Comparison of ENCODE assay signal across 29 cellular contexts in the genomic region with DNA sequence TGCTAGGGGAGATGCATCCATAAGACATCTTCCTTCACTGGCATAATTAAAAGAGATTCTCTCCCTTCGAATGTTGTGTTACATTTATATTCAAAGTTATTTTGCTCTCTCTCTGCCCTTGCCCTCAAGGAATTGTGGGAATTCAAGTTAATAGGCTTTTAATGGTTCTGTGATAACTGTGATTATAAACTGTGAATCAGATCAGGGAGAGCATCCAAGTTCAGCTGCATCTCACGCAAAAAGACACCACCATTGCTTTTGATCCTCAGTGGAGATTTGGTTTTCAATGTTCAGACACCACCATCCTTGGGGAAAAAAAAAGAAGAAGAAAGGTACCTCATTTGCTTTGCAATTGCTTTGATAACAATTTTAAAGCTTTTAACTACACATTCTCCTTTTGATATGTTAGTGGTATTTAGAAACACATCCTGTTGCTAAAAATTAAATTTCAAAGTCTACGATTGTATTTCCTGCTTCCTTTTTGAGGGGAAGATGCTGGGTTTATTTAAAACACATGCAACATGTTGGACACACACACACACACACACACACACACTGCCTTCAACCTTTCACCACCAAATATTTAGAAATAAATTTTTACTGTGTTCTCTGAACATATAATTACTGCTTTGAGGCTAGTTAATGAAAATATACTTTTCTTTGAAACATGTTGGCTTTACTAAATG. TPM values are rescaled to one million over a fixed set of nuclear protein-coding genes. Genes with fewer than 3 reads are reported as not detected.
DNase-seq lines count a peak whose midpoint lies in the region; ATAC-seq and TF ChIP-seq lines count a peak whose summit lies in the region.
"Had no signal": no experiment of that assay in that cellular context is flagged by ENCODE, and none has a peak within 500 bp of the region (broad histone marks: within the 10 kb centered on the region; RNA-seq: fewer than 3 reads in every experiment).

No MANE protein-coding gene starts in this region.

- peaks cover 23 to 43% (median 36%) of the 10 kb centered on the region in 10 experiments for H3K4me1 ChIP-seq in BLaER1 treated with 17β-estradiol and CSF1 and Interleukin-3, amounts not matched to agents 10 nM and 100 nM
- H3K4me1 ChIP-seq: gastrocnemius medialis, tibial artery had no signal

- H3K9ac ChIP-seq in BLaER1 treated with 17β-estradiol and CSF1 and Interleukin-3, amounts not matched to agents 10 nM and 100 nM: 0 out of 22 replicates have a peak overlapping the region, but pooled peaks of 1 of the 11 experiments have one; percentile 29

- ATAC-seq in left ventricle myocardium superior: no peak
- ATAC-seq: gastrocnemius medialis had no signal

- H3K4me3 ChIP-seq in BLaER1 treated with 17β-estradiol and CSF1 and Interleukin-3, amounts not matched to agents 10 nM and 100 nM: no peak overlapping the region; a peak in 2 of 20 replicates
- H3K4me3 ChIP-seq in fibroblast of the aortic adventitia (ENCODE audit: low read depth, low read length): no peak overlapping the region
- H3K4me3 ChIP-seq: gastrocnemius medialis, MG63, SJCRH30, tibial artery had no signal

- H3K27ac ChIP-seq in BLaER1 treated with 17β-estradiol and CSF1 and Interleukin-3, amounts not matched to agents 10 nM and 100 nM: peak overlapping the region in 2 of 11 experiments; percentile 1 to 23; a peak in 3 of 22 replicates
- H3K27ac ChIP-seq: gastrocnemius medialis, SJCRH30, tibial artery had no signal

- peaks cover 0 to 11% (median 0%) of the 10 kb centered on the region in 11 experiments; a peak in 2 of 22 replicates for H3K27me3 ChIP-seq in BLaER1 treated with 17β-estradiol and CSF1 and Interleukin-3, amounts not matched to agents 10 nM and 100 nM
- H3K27me3 ChIP-seq: MG63, SJCRH30 had no signal

- intact Hi-C loops in left ventricle myocardium superior (cut with micrococcal nuclease): no loop called here

- no peaks in the 10 kb centered on the region for H3K36me3 ChIP-seq in BLaER1 treated with 17β-estradiol and CSF1 and Interleukin-3, amounts not matched to agents 10 nM and 100 nM
- H3K36me3 ChIP-seq: gastrocnemius medialis, MG63, SJCRH30, tibial artery had no signal

- peak overlapping the region; percentile 43 to 86 (median 79); a peak in 21 of 22 replicates for H3K4me2 ChIP-seq in BLaER1 treated with 17β-estradiol and CSF1 and Interleukin-3, amounts not matched to agents 10 nM and 100 nM

- no peaks in the 10 kb centered on the region for H3K9me3 ChIP-seq in BLaER1 treated with 17β-estradiol and CSF1 and Interleukin-3, amounts not matched to agents 10 nM and 100 nM (replicated peaks in 1 of 11)
- H3K9me3 ChIP-seq: gastrocnemius medialis, SJCRH30, tibial artery had no signal

- peak; percentile 60 for DNase-seq in AG08395 (ENCODE audit: low spot score)
- DNase-seq in M059J (ENCODE audit: low read depth): peak; percentile 75
- DNase-seq in fibroblast of the aortic adventitia (ENCODE audit: low read depth): peak; percentile 44
- no peak for DNase-seq in left ventricle myocardium superior
- no peak for DNase-seq in iPS-NIHi11 (ENCODE audit: low spot score)
- DNase-seq in NCI-H1105 treated with DMSO at 0.1 percent for 48 hours (lab: John Stamatoyannopoulos, UW): no peak
- DNase-seq: activated CD4-positive, CD25-positive, alpha-beta regulatory T cell; activated naive CD4-positive, alpha-beta T cell treated with anti-CD3 and anti-CD28 coated beads, Interleukin-2, amount 10 ng/mL, durations not matched to agents 7 days and 5 days; CD4-positive, alpha-beta T cell; effector CD8-positive, alpha-beta T cell; gastrocnemius medialis; H9; immature natural killer cell; naive B cell; NCI-H1417 treated with DMSO at 0.1 percent for 48 hours; NCI-H2081 treated with DMSO at 0.1 percent for 48 hours; NCI-H774; occipital lobe; SJCRH30; stimulated activated CD8-positive, alpha-beta memory T cell treated with anti-CD3 and anti-CD28 coated beads, Interleukin-4, amount 100 ng/mL, for 48 hours; T-helper 1 cell; tibial artery had no signal

- no peak for TF ChIP-seq CTCF in fibroblast of the aortic adventitia (IDR thresholded peaks at IDR 0.05; ENCODE audit: insufficient read depth, low read length)

- no peaks in the 10 kb centered on the region for H4K20me1 ChIP-seq in BLaER1 treated with 17β-estradiol and CSF1 and Interleukin-3, amounts not matched to agents 10 nM and 100 nM

RNA-seq across cellular contexts. Expression of a gene that starts 9.4 kb away (rescaled TPM):
- 0.10 TPM in 1 of 2 replicates, not detected in the other for total RNA-seq in M059J (2014; rRNA removed; shearing (Covaris generic))
- total RNA-seq in fibroblast of the aortic adventitia (ENCODE audit: low replicate concordance) (2.1 TPM in 1 of 2 replicates, not detected in the other), left ventricle myocardium superior (not detected)
- total RNA-seq: bronchial epithelial cell; CD4-positive, alpha-beta T cell; epithelial cell of proximal tubule; gastrocnemius medialis; H9; occipital lobe; renal cortical epithelial cell; RPMI7951; SJCRH30; skeletal muscle tissue had no signal

RNA-seq across cellular contexts. Expression of a gene that starts 27.1 kb away (rescaled TPM):
- total RNA-seq in M059J (2014; rRNA removed; shearing (Covaris generic)): 19.8 and 30.2 TPM in 2 replicates
- total RNA-seq in fibroblast of the aortic adventitia (ENCODE audit: low replicate concordance) (15.7 and 27.2 TPM in 2 replicates), left ventricle myocardium superior (9.9 TPM)

Comparison
In these comparisons a context has a peak if more than half of its experiments do, and no peak if none do; other contexts are left out.
1. DNase-seq: peak in AG08395 (single experiment), M059J (single experiment) and fibroblast of the aortic adventitia (single experiment); none in left ventricle myocardium superior (single experiment), iPS-NIHi11 (single experiment) and NCI-H1105 treated with DMSO at 0.1 percent for 48 hours (single experiment).